Comparison of ENCODE assay signal across 22 cellular contexts in the genomic region with DNA sequence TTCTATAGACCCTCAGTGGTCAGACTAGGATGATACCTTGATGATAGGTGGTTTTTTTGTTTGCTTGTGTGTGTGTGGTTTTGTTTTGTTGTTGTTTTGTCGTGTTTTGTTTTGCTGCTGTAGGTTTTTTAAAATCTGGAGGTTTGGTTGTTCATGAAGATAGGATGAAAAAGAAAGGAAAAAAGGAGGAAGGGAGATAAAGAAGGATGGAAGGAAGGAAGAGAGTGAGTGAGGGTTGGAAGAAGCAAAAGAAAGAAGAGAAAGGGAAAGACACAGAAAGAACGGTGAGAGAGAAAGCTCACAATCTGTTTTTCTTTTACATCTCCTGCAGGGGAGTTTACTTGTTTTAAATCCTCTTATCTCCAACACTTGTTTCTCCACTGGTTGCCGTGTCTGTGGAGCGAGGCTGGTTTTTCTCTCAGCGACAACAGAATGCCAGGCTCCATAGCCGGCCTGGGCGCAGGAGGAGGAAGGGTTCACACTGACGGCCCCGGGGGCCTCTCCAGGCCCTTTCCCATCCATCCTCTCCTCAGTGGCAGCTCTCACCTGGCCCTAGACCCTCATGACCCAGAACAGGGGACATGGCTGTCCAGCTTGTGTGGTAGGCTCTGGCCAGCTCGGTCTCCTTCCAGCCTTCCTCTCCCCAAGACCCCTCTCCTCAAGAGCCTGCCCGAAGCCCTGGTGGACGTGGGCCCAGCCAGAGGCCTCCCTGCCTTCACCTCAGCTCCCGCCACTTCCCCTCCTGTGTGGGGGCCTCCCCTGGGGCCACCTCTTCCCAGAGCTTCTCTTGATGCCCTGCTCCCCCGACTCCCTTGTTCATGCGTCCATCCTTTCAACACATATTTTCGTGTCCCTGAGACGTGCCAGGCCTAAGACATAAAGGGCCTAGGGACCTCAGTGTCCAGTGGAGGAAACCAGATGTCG.
DNase-seq lines count a peak whose midpoint lies in the region; ATAC-seq and TF ChIP-seq lines count a peak whose summit lies in the region.
"Had no signal": no experiment of that assay in that cellular context is flagged by ENCODE, and none has a peak within 500 bp of the region (broad histone marks: within the 10 kb centered on the region; RNA-seq: fewer than 3 reads in every experiment).

No MANE protein-coding gene starts in this region.

- TF ChIP-seq CTCF in type B pancreatic cell (conservative IDR thresholded peaks at IDR 0.05) = no peak

- H3K36me3 Mint-ChIP-seq in activated naive CD8-positive, alpha-beta T cell treated with anti-CD3 and anti-CD28 coated beads, Interleukin-2, amount 10 ng/mL, durations not matched to agents 7 days and 5 days = no peaks in the 10 kb centered on the region
- H3K36me3 Mint-ChIP-seq in activated naive CD8-positive, alpha-beta T cell treated with anti-CD3 and anti-CD28 coated beads, Interleukin-2, amount 50 U/mL, for 24 hours (ENCODE audit: low read depth) = no peaks in the 10 kb centered on the region
- no peaks in the 10 kb centered on the region for H3K36me3 Mint-ChIP-seq in activated T-helper 17 cell treated with anti-CD3 and anti-CD28 coated beads, Interleukin-2, amount 50 U/mL, for 72 hours (ENCODE audit: low read depth)
- no peaks in the 10 kb centered on the region for H3K36me3 Mint-ChIP-seq in type B pancreatic cell
- H3K36me3 Mint-ChIP-seq: activated naive CD4-positive, alpha-beta T cell treated with anti-CD3 and anti-CD28 coated beads, Interleukin-2, amount 50 U/mL, for 24 hours had no signal

- no peaks in the 10 kb centered on the region for H3K4me1 Mint-ChIP-seq in activated naive CD8-positive, alpha-beta T cell treated with anti-CD3 and anti-CD28 coated beads, Interleukin-2, amount 10 ng/mL, durations not matched to agents 7 days and 5 days
- no peaks in the 10 kb centered on the region for H3K4me1 Mint-ChIP-seq in activated naive CD8-positive, alpha-beta T cell treated with anti-CD3 and anti-CD28 coated beads, Interleukin-2, amount 50 U/mL, for 24 hours
- no peaks in the 10 kb centered on the region for H3K4me1 Mint-ChIP-seq in activated T-helper 17 cell treated with anti-CD3 and anti-CD28 coated beads, Interleukin-2, amount 50 U/mL, for 72 hours
- H3K4me1 Mint-ChIP-seq in type B pancreatic cell (ENCODE audit: unreplicated experiment) = peaks cover 38% of the 10 kb centered on the region
- H3K4me1 Mint-ChIP-seq: activated naive CD4-positive, alpha-beta T cell treated with anti-CD3 and anti-CD28 coated beads, Interleukin-2, amount 50 U/mL, for 24 hours had no signal

- no peak overlapping the region for H3K27ac Mint-ChIP-seq in activated naive CD8-positive, alpha-beta T cell treated with anti-CD3 and anti-CD28 coated beads, Interleukin-2, amount 10 ng/mL, durations not matched to agents 7 days and 5 days
- no peak overlapping the region for H3K27ac Mint-ChIP-seq in activated naive CD8-positive, alpha-beta T cell treated with anti-CD3 and anti-CD28 coated beads, Interleukin-2, amount 50 U/mL, for 24 hours
- peak overlapping the region; percentile 21 for H3K27ac Mint-ChIP-seq in activated T-helper 17 cell treated with anti-CD3 and anti-CD28 coated beads, Interleukin-2, amount 50 U/mL, for 72 hours
- peak overlapping the region; percentile 19 for H3K27ac Mint-ChIP-seq in type B pancreatic cell
- H3K27ac Mint-ChIP-seq: activated naive CD4-positive, alpha-beta T cell treated with anti-CD3 and anti-CD28 coated beads, Interleukin-2, amount 50 U/mL, for 24 hours had no signal

- peak; percentile 21 for DNase-seq in activated naive CD8-positive, alpha-beta T cell treated with anti-CD3 and anti-CD28 coated beads, Interleukin-2, amount 10 ng/mL, durations not matched to agents 7 days and 5 days
- no peak for DNase-seq in activated naive CD8-positive, alpha-beta T cell treated with anti-CD3 and anti-CD28 coated beads, Interleukin-2, amount 50 U/mL, for 24 hours
- peak; percentile 43 for DNase-seq in mesenteric fat pad (ENCODE audit: low spot score)
- DNase-seq in type B pancreatic cell (ENCODE audit: extremely low spot score, unreplicated experiment) = peak; percentile 39
- DNase-seq in NK-92 (lab: John Stamatoyannopoulos, UW; ENCODE audit: unreplicated experiment) = no peak
- DNase-seq: ACHN; activated CD4-positive, alpha-beta T cell treated with anti-CD3 and anti-CD28 coated beads, Interleukin-2, amount 50 U/mL, for 4 hours; activated T-cell treated with anti-CD3 and anti-CD28 coated beads, Interleukin-2, amount 50 U/mL, for 4 hours; GDM1; glutamatergic neuron; IMR-90; NCI-H1436; NCI-H2171; NCI-H524 treated with DMSO at 0.1 percent for 48 hours; retina; SHP77 treated with DMSO at 0.1 percent for 48 hours; stimulated activated CD4-positive, alpha-beta T cell treated with anti-CD3 and anti-CD28 coated beads, Interleukin-15, amount 100 ng/mL, for 24 hours; substantia nigra had no signal

- H3K9me3 Mint-ChIP-seq in activated naive CD8-positive, alpha-beta T cell treated with anti-CD3 and anti-CD28 coated beads, Interleukin-2, amount 10 ng/mL, durations not matched to agents 7 days and 5 days = no peaks in the 10 kb centered on the region
- H3K9me3 Mint-ChIP-seq in activated naive CD8-positive, alpha-beta T cell treated with anti-CD3 and anti-CD28 coated beads, Interleukin-2, amount 50 U/mL, for 24 hours = no peaks in the 10 kb centered on the region
- H3K9me3 Mint-ChIP-seq in activated T-helper 17 cell treated with anti-CD3 and anti-CD28 coated beads, Interleukin-2, amount 50 U/mL, for 72 hours = no peaks in the 10 kb centered on the region
- H3K9me3 Mint-ChIP-seq in type B pancreatic cell = no peaks in the 10 kb centered on the region
- H3K9me3 Mint-ChIP-seq: activated naive CD4-positive, alpha-beta T cell treated with anti-CD3 and anti-CD28 coated beads, Interleukin-2, amount 50 U/mL, for 24 hours; activated T-cell treated with anti-CD3 and anti-CD28 coated beads, Interleukin-2, amount 50 U/mL, for 4 hours had no signal

- POLR2A ChIA-PET in activated naive CD8-positive, alpha-beta T cell treated with anti-CD3 and anti-CD28 coated beads, Interleukin-2, amount 10 ng/mL, durations not matched to agents 7 days and 5 days (lab: Charles Lee) = no interaction called here

- H3K27me3 Mint-ChIP-seq in activated naive CD8-positive, alpha-beta T cell treated with anti-CD3 and anti-CD28 coated beads, Interleukin-2, amount 10 ng/mL, durations not matched to agents 7 days and 5 days = no peaks in the 10 kb centered on the region
- H3K27me3 Mint-ChIP-seq in activated naive CD8-positive, alpha-beta T cell treated with anti-CD3 and anti-CD28 coated beads, Interleukin-2, amount 50 U/mL, for 24 hours = no peaks in the 10 kb centered on the region
- H3K27me3 Mint-ChIP-seq in activated T-helper 17 cell treated with anti-CD3 and anti-CD28 coated beads, Interleukin-2, amount 50 U/mL, for 72 hours = peaks cover 3% of the 10 kb centered on the region
- peaks cover 10% of the 10 kb centered on the region for H3K27me3 Mint-ChIP-seq in type B pancreatic cell
- H3K27me3 Mint-ChIP-seq: activated naive CD4-positive, alpha-beta T cell treated with anti-CD3 and anti-CD28 coated beads, Interleukin-2, amount 50 U/mL, for 24 hours had no signal

- ATAC-seq in activated naive CD8-positive, alpha-beta T cell treated with anti-CD3 and anti-CD28 coated beads, Interleukin-2, amount 10 ng/mL, durations not matched to agents 7 days and 5 days (ENCODE audit: low read depth) = no peak
- ATAC-seq in activated naive CD8-positive, alpha-beta T cell treated with anti-CD3 and anti-CD28 coated beads, Interleukin-2, amount 50 U/mL, for 24 hours = no peak
- ATAC-seq in activated T-helper 17 cell treated with anti-CD3 and anti-CD28 coated beads, Interleukin-2, amount 50 U/mL, for 72 hours (replicated peaks) = no peak
- no peak for ATAC-seq in HG02588 (IDR thresholded peaks at IDR 0.05; ENCODE audit: unreplicated experiment)
- ATAC-seq in HG02981 (IDR thresholded peaks at IDR 0.05; ENCODE audit: unreplicated experiment) = no peak
- ATAC-seq: activated T-cell treated with anti-CD3 and anti-CD28 coated beads, Interleukin-2, amount 50 U/mL, for 4 hours had no signal

- H3K4me3 Mint-ChIP-seq in activated naive CD8-positive, alpha-beta T cell treated with anti-CD3 and anti-CD28 coated beads, Interleukin-2, amount 10 ng/mL, durations not matched to agents 7 days and 5 days = no peak overlapping the region
- no peak overlapping the region for H3K4me3 Mint-ChIP-seq in activated naive CD8-positive, alpha-beta T cell treated with anti-CD3 and anti-CD28 coated beads, Interleukin-2, amount 50 U/mL, for 24 hours
- no peak overlapping the region for H3K4me3 Mint-ChIP-seq in activated T-helper 17 cell treated with anti-CD3 and anti-CD28 coated beads, Interleukin-2, amount 50 U/mL, for 72 hours
- H3K4me3 Mint-ChIP-seq in type B pancreatic cell = no peak overlapping the region
- H3K4me3 Mint-ChIP-seq: activated naive CD4-positive, alpha-beta T cell treated with anti-CD3 and anti-CD28 coated beads, Interleukin-2, amount 50 U/mL, for 24 hours; activated T-cell treated with anti-CD3 and anti-CD28 coated beads, Interleukin-2, amount 50 U/mL, for 4 hours had no signal

Comparison
In these comparisons a context has a peak if more than half of its experiments do, and no peak if none do; other contexts are left out.
1. DNase-seq: peak in activated naive CD8-positive, alpha-beta T cell treated with anti-CD3 and anti-CD28 coated beads, Interleukin-2, amount 10 ng/mL, durations not matched to agents 7 days and 5 days (single experiment), mesenteric fat pad (single experiment) and type B pancreatic cell (single experiment); none in activated naive CD8-positive, alpha-beta T cell treated with anti-CD3 and anti-CD28 coated beads, Interleukin-2, amount 50 U/mL, for 24 hours (single experiment) and NK-92 (single experiment).
2. H3K27ac Mint-ChIP-seq: peak in activated T-helper 17 cell treated with anti-CD3 and anti-CD28 coated beads, Interleukin-2, amount 50 U/mL, for 72 hours (single experiment) and type B pancreatic cell (single experiment); none in activated naive CD8-positive, alpha-beta T cell treated with anti-CD3 and anti-CD28 coated beads, Interleukin-2, amount 10 ng/mL, durations not matched to agents 7 days and 5 days (single experiment) and activated naive CD8-positive, alpha-beta T cell treated with anti-CD3 and anti-CD28 coated beads, Interleukin-2, amount 50 U/mL, for 24 hours (single experiment).